ENCODE assay signal across 17 cellular contexts in the genomic region with DNA sequence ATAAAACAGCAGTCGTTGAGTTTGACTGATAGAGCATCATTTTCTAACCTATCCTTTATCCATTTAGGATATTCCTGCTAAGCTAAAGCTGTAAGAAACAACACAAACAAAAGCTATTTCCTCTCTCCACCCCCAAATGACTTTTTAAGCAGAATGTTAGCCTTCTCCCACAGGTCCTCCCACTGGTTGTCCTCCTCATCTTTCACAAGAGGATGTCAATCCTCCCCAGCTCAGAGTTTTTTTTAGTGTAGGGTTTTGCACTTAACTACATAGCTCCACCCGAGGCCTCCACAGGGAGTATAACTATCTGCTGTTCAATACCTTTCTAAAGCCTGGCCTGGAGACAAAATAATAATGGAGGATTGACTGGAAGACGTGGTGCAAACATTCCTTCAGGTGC. TPM values are rescaled to one million over a fixed set of nuclear protein-coding genes. Genes with fewer than 3 reads are reported as not detected.
A peak's percentile ranks its signal among the peaks of the same experiment; 100 is the strongest.
DNase-seq lines count a peak whose midpoint lies in the region; ATAC-seq and TF ChIP-seq lines count a peak whose summit lies in the region.
"Had no signal": no experiment of that assay in that cellular context is flagged by ENCODE, and none has a peak within 500 bp of the region (broad histone marks: within the 10 kb centered on the region; RNA-seq: fewer than 3 reads in every experiment).

No MANE protein-coding gene starts in this region.

- no peaks in the 10 kb centered on the region for H3K9me3 Mint-ChIP-seq in T-helper 2 cell treated with Interferon-gamma antibody and Interleukin-4, amounts not matched to agents 5 μg/mL and 100 μg/mL, for 36 hours
- H3K9me3 Mint-ChIP-seq in WTC11 (no peaks in the 10 kb centered on the region), nephron progenitor cell (peaks cover 49% of the 10 kb centered on the region)
- H3K9me3 Mint-ChIP-seq: CD8-positive, alpha-beta T cell had no signal

- peaks cover 51% of the 10 kb centered on the region for H3K79me2 ChIP-seq in Loucy (ENCODE audit: insufficient read depth, low read length)

- intact Hi-C loops in mucosa of descending colon (cut with DNase I, micrococcal nuclease): no loop called here

- no peak overlapping the region for H3K4me3 ChIP-seq in Loucy (ENCODE audit: low read length, poor library complexity, severe bottlenecking)
- H3K4me3 ChIP-seq in mucosa of descending colon: no peak overlapping the region
- H3K4me3 ChIP-seq: PC-9 had no signal

- TF ChIP-seq CTCF in Loucy (conservative IDR thresholded peaks at IDR 0.05; ENCODE audit: low read length) (no peak), WTC11 (IDR thresholded peaks at IDR 0.05) (no peak), nephron progenitor cell (IDR thresholded peaks at IDR 0.05) (no peak), mucosa of descending colon (IDR thresholded peaks at IDR 0.05) (no peak)

- no peaks in the 10 kb centered on the region; the same call in 1 of the 2 replicates for H3F3A ChIP-seq in Loucy (ENCODE audit: low read depth)

- peak; percentile 37 for ATAC-seq in WTC11
- no peak for ATAC-seq in GM18907 (IDR thresholded peaks at IDR 0.05; ENCODE audit: unreplicated experiment)
- ATAC-seq in mucosa of descending colon: no peak
- ATAC-seq: CD8-positive, alpha-beta T cell; HCT116 had no signal

- peak overlapping the region; percentile 38 for H3K27ac Mint-ChIP-seq in T-helper 2 cell treated with Interferon-gamma antibody and Interleukin-4, amounts not matched to agents 5 μg/mL and 100 μg/mL, for 36 hours
- H3K27ac Mint-ChIP-seq in WTC11 (peak overlapping the region; percentile 67), nephron progenitor cell (peak overlapping the region; percentile 98)
- H3K27ac Mint-ChIP-seq: CD8-positive, alpha-beta T cell had no signal

- no peaks in the 10 kb centered on the region for H4K20me1 ChIP-seq in Loucy (ENCODE audit: insufficient read depth, low read length, poor library complexity, severe bottlenecking)

- peak overlapping the region; percentile 1 for H3K9ac ChIP-seq in Loucy (ENCODE audit: low read depth, low read length, poor library complexity, severe bottlenecking)

- peak overlapping the region; percentile 36 for H3K4me2 ChIP-seq in Loucy (ENCODE audit: low read depth, low read length, poor library complexity, severe bottlenecking)
- H3K4me2 ChIP-seq: PC-9 had no signal

- peaks cover 9% of the 10 kb centered on the region for H3K4me1 Mint-ChIP-seq in T-helper 2 cell treated with Interferon-gamma antibody and Interleukin-4, amounts not matched to agents 5 μg/mL and 100 μg/mL, for 36 hours (ENCODE audit: low read depth)
- H3K4me1 Mint-ChIP-seq in WTC11 (peaks cover 46% of the 10 kb centered on the region), nephron progenitor cell (peaks cover 44% of the 10 kb centered on the region)

- DNase-seq in T-helper 2 cell treated with Interferon-gamma antibody and Interleukin-4, amounts not matched to agents 5 μg/mL and 100 μg/mL, for 36 hours (ENCODE audit: low spot score): no peak
- DNase-seq in T-helper 2 cell (no peak), WTC11 (ENCODE audit: low spot score) (no peak), nephron progenitor cell (no peak), mucosa of descending colon (no peak), retina (no peak)
- DNase-seq: CD8-positive, alpha-beta T cell; Karpas-422; MV-4-11; NCI-H1436; NCI-H2029; NCI-H510A; NCI-H774; PC-9 had no signal

- H3K27me3 ChIP-seq in Loucy (ENCODE audit: insufficient read depth, low read length, poor library complexity, severe bottlenecking): no peaks in the 10 kb centered on the region

- no peaks in the 10 kb centered on the region for H3K9me2 ChIP-seq in Loucy (replicated peaks; ENCODE audit: low read depth, low read length)

- CTCF ChIA-PET in WTC11 (lab: Charles Lee): no interaction called here

- H3K27me3 Mint-ChIP-seq in T-helper 2 cell treated with Interferon-gamma antibody and Interleukin-4, amounts not matched to agents 5 μg/mL and 100 μg/mL, for 36 hours (ENCODE audit: low read depth): no peaks in the 10 kb centered on the region
- H3K27me3 Mint-ChIP-seq in WTC11 (ENCODE audit: low read depth) (no peaks in the 10 kb centered on the region), nephron progenitor cell (ENCODE audit: low read depth, poor library complexity) (peaks cover 3% of the 10 kb centered on the region)

- no peaks in the 10 kb centered on the region for H3K9me3 ChIP-seq in Loucy (ENCODE audit: insufficient read depth, low read depth, low read length)
- no peaks in the 10 kb centered on the region for H3K9me3 ChIP-seq in mucosa of descending colon

- H3K36me3 Mint-ChIP-seq in T-helper 2 cell treated with Interferon-gamma antibody and Interleukin-4, amounts not matched to agents 5 μg/mL and 100 μg/mL, for 36 hours (ENCODE audit: low read depth): peaks cover 2% of the 10 kb centered on the region
- H3K36me3 Mint-ChIP-seq in WTC11 (peaks cover 26% of the 10 kb centered on the region), nephron progenitor cell (ENCODE audit: low read depth) (peaks cover 90% of the 10 kb centered on the region)

- no peak overlapping the region for H3K4me3 Mint-ChIP-seq in T-helper 2 cell treated with Interferon-gamma antibody and Interleukin-4, amounts not matched to agents 5 μg/mL and 100 μg/mL, for 36 hours
- H3K4me3 Mint-ChIP-seq in WTC11 (no peak overlapping the region), nephron progenitor cell (peak overlapping the region; percentile 52)
- H3K4me3 Mint-ChIP-seq: CD8-positive, alpha-beta T cell had no signal

- H3K4me1 ChIP-seq in Loucy (ENCODE audit: insufficient read depth, low read length, poor library complexity, severe bottlenecking) (peaks cover 52% of the 10 kb centered on the region), mucosa of descending colon (ENCODE audit: low read depth) (no peaks in the 10 kb centered on the region)

- no peak overlapping the region for H2AFZ ChIP-seq in Loucy (ENCODE audit: low read length)
- H2AFZ ChIP-seq: PC-9 had no signal

- POLR2A ChIA-PET in WTC11 (lab: Charles Lee): interaction anchor here (1.0 kb wide), 1 partner anchor 34 kb away, joined by 3 read pairs; no protein-coding TSS in a partner anchor

- H3K36me3 ChIP-seq in Loucy (ENCODE audit: insufficient read depth, low read length) (peaks cover 10% of the 10 kb centered on the region; the same call in 1 of the 2 replicates), mucosa of descending colon (ENCODE audit: low read depth) (no peaks in the 10 kb centered on the region)

TF ChIP-seq in WTC11, 78 proteins besides CTCF, POLR2A, EP300 and RAD21:
- TF ChIP-seq, protein P1, sequence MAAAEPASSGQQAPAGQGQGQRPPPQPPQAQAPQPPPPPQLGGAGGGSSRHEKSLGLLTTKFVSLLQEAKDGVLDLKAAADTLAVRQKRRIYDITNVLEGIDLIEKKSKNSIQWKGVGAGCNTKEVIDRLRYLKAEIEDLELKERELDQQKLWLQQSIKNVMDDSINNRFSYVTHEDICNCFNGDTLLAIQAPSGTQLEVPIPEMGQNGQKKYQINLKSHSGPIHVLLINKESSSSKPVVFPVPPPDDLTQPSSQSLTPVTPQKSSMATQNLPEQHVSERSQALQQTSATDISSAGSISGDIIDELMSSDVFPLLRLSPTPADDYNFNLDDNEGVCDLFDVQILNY (CRISPR knock-in tag; IDR thresholded peaks at IDR 0.05): no peak
- TF ChIP-seq ZNF263 (CRISPR knock-in tag; IDR thresholded peaks at IDR 0.05; ENCODE audit: low read depth): peak; percentile 57; the same call in 1 of the 2 replicates

RNA-seq across cellular contexts. Expression of a gene that starts 7.8 kb away (rescaled TPM):
- total RNA-seq in WTC11 (2021): 11.6 to 15.0 TPM (median 14.7 TPM) in 3 replicates
- 10 to 100 TPM; 11.3 to 15.4 (median 13.2) TPM for total RNA-seq in mucosa of descending colon

Comparison
In these comparisons a context has a peak if more than half of its experiments do, and no peak if none do; other contexts are left out.
1. H3K27ac Mint-ChIP-seq: peak in every context shown above with its lines; median percentile 98 in nephron progenitor cell; 67 in WTC11; 38 in T-helper 2 cell treated with Interferon-gamma antibody and Interleukin-4, amounts not matched to agents 5 μg/mL and 100 μg/mL, for 36 hours.